ENCODE assay signal across 8 cellular contexts in genomic region chr9:94603259-94603776, GRCh38. TPM values are rescaled to one million over a fixed set of nuclear protein-coding genes. Genes with fewer than 3 reads are reported as not detected.
A peak's percentile ranks its signal among the peaks of the same experiment; 100 is the strongest.
DNase-seq lines count a peak whose midpoint lies in the region; ATAC-seq and TF ChIP-seq lines count a peak whose summit lies in the region.

No MANE protein-coding gene starts in this region.

- H3K27me3 ChIP-seq in Loucy (ENCODE audit: insufficient read depth, low read length, poor library complexity, severe bottlenecking): peaks cover 33% of the 10 kb centered on the region

- intact Hi-C loops in left cardiac atrium (cut with DNase I): no loop called here

- H3F3A ChIP-seq in Loucy (ENCODE audit: low read depth): no peaks in the 10 kb centered on the region

- H3K4me3 ChIP-seq in GM12865 (ENCODE audit: low read depth, low read length) (no peak overlapping the region), Loucy (ENCODE audit: low read length, poor library complexity, severe bottlenecking) (peak overlapping the region; percentile 11)

- no peaks in the 10 kb centered on the region for H3K36me3 ChIP-seq in Loucy (ENCODE audit: insufficient read depth, low read length)

- H3K9ac ChIP-seq in Loucy (ENCODE audit: low read depth, low read length, poor library complexity, severe bottlenecking): no peak overlapping the region

- DNase-seq in GM12865 (ENCODE audit: low read depth) (peak; percentile 69), left cardiac atrium (peak; percentile 82), putamen (ENCODE audit: low spot score) (peak; percentile 62), GOT3 (lab: John Stamatoyannopoulos, UW) (no peak)
- peak; percentile 52 for DNase-seq in activated naive CD8-positive, alpha-beta T cell treated with anti-CD3 and anti-CD28 coated beads, Interleukin-2, amount 50 U/mL, for 16 hours (ENCODE audit: low read depth, low spot score)

- H3K9me3 ChIP-seq in Loucy (ENCODE audit: insufficient read depth, low read depth, low read length): no peaks in the 10 kb centered on the region

- H3K9me2 ChIP-seq in Loucy (replicated peaks; ENCODE audit: low read depth, low read length): no peaks in the 10 kb centered on the region

- peak; percentile 76 for TF ChIP-seq CTCF in GM12865 (IDR thresholded peaks at IDR 0.05; ENCODE audit: insufficient read depth, low read depth, low read length, missing control alignments)
- peak; percentile 86 for TF ChIP-seq CTCF in Loucy (conservative IDR thresholded peaks at IDR 0.05; ENCODE audit: low read length)

- no peaks in the 10 kb centered on the region for H3K79me2 ChIP-seq in Loucy (ENCODE audit: insufficient read depth, low read length)

- H2AFZ ChIP-seq in Loucy (ENCODE audit: low read length): peak overlapping the region; percentile 44; the same call in 1 of the 2 replicates

- peak; percentile 90 for ATAC-seq in SK-N-SH treated with all-trans-retinoic acid at 6 μM for 48 hours
- ATAC-seq in left cardiac atrium: peak; percentile 79 to 90
- no peak for ATAC-seq in HG02973 (IDR thresholded peaks at IDR 0.05; ENCODE audit: unreplicated experiment)

- H3K4me1 ChIP-seq in Loucy (ENCODE audit: insufficient read depth, low read length, poor library complexity, severe bottlenecking): no peaks in the 10 kb centered on the region

- no peaks in the 10 kb centered on the region for H4K20me1 ChIP-seq in Loucy (ENCODE audit: insufficient read depth, low read length, poor library complexity, severe bottlenecking)

- H3K4me2 ChIP-seq in Loucy (ENCODE audit: low read depth, low read length, poor library complexity, severe bottlenecking): peak overlapping the region; percentile 37

TF ChIP-seq in SK-N-SH treated with all-trans-retinoic acid at 6 μM for 48 hours, 23 proteins besides CTCF, POLR2A, EP300 and RAD21:
- TF ChIP-seq RARB (CRISPR knock-in tag; IDR thresholded peaks at IDR 0.05): no peak
- no peak for TF ChIP-seq ZFP3 (CRISPR knock-in tag; IDR thresholded peaks at IDR 0.05)
- TF ChIP-seq ISL1 (CRISPR knock-in tag; IDR thresholded peaks at IDR 0.05): no peak
- TF ChIP-seq ESRRG (CRISPR knock-in tag; IDR thresholded peaks at IDR 0.05): no peak
- TF ChIP-seq ARNTL (CRISPR knock-in tag; IDR thresholded peaks at IDR 0.05; ENCODE audit: borderline replicate concordance, low read depth): no peak
- no peak for TF ChIP-seq TCF4 (CRISPR knock-in tag; IDR thresholded peaks at IDR 0.05; ENCODE audit: borderline replicate concordance)
- no peak for TF ChIP-seq ZNF70 (CRISPR knock-in tag; IDR thresholded peaks at IDR 0.05)
- no peak for TF ChIP-seq ZNF565 (CRISPR knock-in tag; conservative IDR thresholded peaks at IDR 0.05; ENCODE audit: low read depth)
- TF ChIP-seq GLIS3 (CRISPR knock-in tag; IDR thresholded peaks at IDR 0.05): no peak
- TF ChIP-seq OSR1 (CRISPR knock-in tag; IDR thresholded peaks at IDR 0.05): no peak
- TF ChIP-seq CSDC2 (CRISPR knock-in tag; IDR thresholded peaks at IDR 0.05): no peak
- no peak for TF ChIP-seq CREB5 (CRISPR knock-in tag; IDR thresholded peaks at IDR 0.05; ENCODE audit: low read depth)
- no peak for TF ChIP-seq ZC3H10 (CRISPR knock-in tag; IDR thresholded peaks at IDR 0.05)
- no peak for TF ChIP-seq PATZ1 (CRISPR knock-in tag; IDR thresholded peaks at IDR 0.05; ENCODE audit: borderline replicate concordance)
- no peak for TF ChIP-seq PPARA (CRISPR knock-in tag; IDR thresholded peaks at IDR 0.05; ENCODE audit: borderline replicate concordance)
- no peak for TF ChIP-seq TOX (CRISPR knock-in tag; IDR thresholded peaks at IDR 0.05; ENCODE audit: borderline replicate concordance)
TF ChIP-seq in SK-N-SH treated with all-trans-retinoic acid at 6 μM for 48 hours: peak in this region for 0.

RNA-seq across cellular contexts. Expression of gene FBP2, which starts 9.7 kb away (rescaled TPM):
- total RNA-seq in left cardiac atrium: under 1 TPM; 0.31 to 0.62 TPM

RNA-seq across cellular contexts. Expression of gene FBP1, which starts 36.0 kb away (rescaled TPM):
- total RNA-seq in left cardiac atrium: 1 to 10 TPM; 3.4 to 3.5 TPM

RNA-seq across cellular contexts. Expression of gene PCAT7, which starts 48.4 kb away (rescaled TPM):
- not detected for total RNA-seq in left cardiac atrium
